17 cellular contexts compared by ENCODE assay signal in genomic region chr14:74703043-74703442, GRCh38. TPM values are rescaled to one million over a fixed set of nuclear protein-coding genes. Genes with fewer than 3 reads are reported as not detected.
A peak's percentile ranks its signal among the peaks of the same experiment; 100 is the strongest.
DNase-seq lines count a peak whose midpoint lies in the region; ATAC-seq and TF ChIP-seq lines count a peak whose summit lies in the region.
"Had no signal": no experiment of that assay in that cellular context is flagged by ENCODE, and none has a peak within 500 bp of the region (broad histone marks: within the 10 kb centered on the region; RNA-seq: fewer than 3 reads in every experiment).

No MANE protein-coding gene starts in this region.

- CTCF ChIA-PET in MCF 10A (lab: Yijun Ruan, JAX) = no interaction called here

- TF ChIP-seq CTCF in MCF 10A (IDR thresholded peaks at IDR 0.05; ENCODE audit: unreplicated experiment) = no peak
- TF ChIP-seq CTCF in breast epithelium (IDR thresholded peaks at IDR 0.05) = no peak
- no peak for TF ChIP-seq CTCF in chondrocyte (IDR thresholded peaks at IDR 0.05)
- no peak for TF ChIP-seq CTCF in thyroid gland (IDR thresholded peaks at IDR 0.05)
- no peak for TF ChIP-seq CTCF in GM13976 (IDR thresholded peaks at IDR 0.05; ENCODE audit: borderline replicate concordance, control extremely low read depth, extremely low read depth, insufficient read depth, missing control alignments)

- peaks cover 18% of the 10 kb centered on the region for H3K9me3 Mint-ChIP-seq in MCF 10A (ENCODE audit: unreplicated experiment)
- no peaks in the 10 kb centered on the region for H3K9me3 Mint-ChIP-seq in chondrocyte (ENCODE audit: low read depth)

- H3K27me3 ChIP-seq in breast epithelium (no peaks in the 10 kb centered on the region), thyroid gland (no peaks in the 10 kb centered on the region)
- H3K27me3 ChIP-seq: BE2C had no signal

- no peak for ATAC-seq in HG02840 (IDR thresholded peaks at IDR 0.05; ENCODE audit: low FRiP score, unreplicated experiment)

- 89 to 94% methylated on average over 3 of the region's 3 CpGs for WGBS in thyroid gland, 2 donors

- in situ Hi-C loops in GM13976 (cut with MboI; ENCODE audit: low sequenced_read_pairs, unreplicated experiment) = no loop called here

- H3K36me3 ChIP-seq in breast epithelium = no peaks in the 10 kb centered on the region
- no peaks in the 10 kb centered on the region for H3K36me3 ChIP-seq in thyroid gland
- H3K36me3 ChIP-seq: BE2C, HAP-1 had no signal

- no peak overlapping the region for H3K4me3 Mint-ChIP-seq in MCF 10A (ENCODE audit: unreplicated experiment)
- no peak overlapping the region for H3K4me3 Mint-ChIP-seq in chondrocyte (ENCODE audit: unreplicated experiment)
- H3K4me3 Mint-ChIP-seq: CD4-positive, alpha-beta T cell had no signal

- H3K9me3 ChIP-seq in breast epithelium (peaks cover 7 to 9% of the 10 kb centered on the region in 2 donors), thyroid gland (no peaks in the 10 kb centered on the region)
- H3K9me3 ChIP-seq: BE2C had no signal

- H3K4me3 ChIP-seq in breast epithelium (no peak overlapping the region), thyroid gland (replicated peaks in 1 of 3) (no peak overlapping the region)
- H3K4me3 ChIP-seq: GM23248, HAP-1 had no signal

- H3K27me3 Mint-ChIP-seq in MCF 10A (ENCODE audit: insufficient read depth, unreplicated experiment) = no peaks in the 10 kb centered on the region
- H3K27me3 Mint-ChIP-seq in chondrocyte (ENCODE audit: low read depth) = no peaks in the 10 kb centered on the region
- H3K27me3 Mint-ChIP-seq: CD4-positive, alpha-beta T cell had no signal

- H3K27ac ChIP-seq in breast epithelium = no peak overlapping the region
- H3K27ac ChIP-seq in thyroid gland = peak overlapping the region in 2 of 3 donors; percentile 66 to 81
- H3K27ac ChIP-seq: C4-2B, GM23248 had no signal

- DNase-seq in MCF 10A (ENCODE audit: unreplicated experiment) = no peak
- DNase-seq in breast epithelium (ENCODE audit: low spot score in 2 of 2) = no peak
- no peak for DNase-seq in chondrocyte (ENCODE audit: low spot score)
- peak; percentile 15 for DNase-seq in kidney tubule cell (ENCODE audit: low spot score)
- no peak for DNase-seq in thyroid gland
- no peak for DNase-seq in activated gamma-delta T cell (lab: John Stamatoyannopoulos, UW)
- no peak for DNase-seq in GM13976 (ENCODE audit: low spot score)
- DNase-seq: ACHN; BE2C; CD4-positive, alpha-beta T cell; DMS153; DMS79 treated with DMSO at 0.1 percent for 48 hours; GF-D8; GM23248 had no signal

- H3K36me3 Mint-ChIP-seq in MCF 10A (ENCODE audit: insufficient read depth, unreplicated experiment) = peaks cover 12% of the 10 kb centered on the region
- peaks cover 7% of the 10 kb centered on the region for H3K36me3 Mint-ChIP-seq in chondrocyte (ENCODE audit: low read depth)

- POLR2A ChIA-PET in MCF 10A (lab: Yijun Ruan, JAX) = no interaction called here

- intact Hi-C loops in MCF 10A (cut with micrococcal nuclease) = no loop called here
- intact Hi-C loops in breast epithelium (cut with DNase I; ENCODE audit: low total_unique reads) = no loop called here
- intact Hi-C loops in thyroid gland (cut with DNase I) = loop anchor here (10.0 kb wide), 1 partner anchor 88 kb away; the partner anchor contains the start of gene LTBP2

- H3K4me1 Mint-ChIP-seq in MCF 10A (ENCODE audit: insufficient read depth, unreplicated experiment) (peaks cover 16% of the 10 kb centered on the region), chondrocyte (ENCODE audit: low read depth) (peaks cover 38% of the 10 kb centered on the region)

- TF ChIP-seq POLR2A in breast epithelium (IDR thresholded peaks at IDR 0.05) (no peak), thyroid gland (IDR thresholded peaks at IDR 0.05) (no peak)

- H3K4me1 ChIP-seq in breast epithelium (no peaks in the 10 kb centered on the region), thyroid gland (peaks cover 44 to 53% of the 10 kb centered on the region in 2 donors)
- H3K4me1 ChIP-seq: BE2C, HAP-1 had no signal

- BruUV-seq in MCF 10A (replicated peaks; lab: Mats Ljungman, UMichigan) = no TSS peak

- H3K27ac Mint-ChIP-seq in MCF 10A (ENCODE audit: low read depth, unreplicated experiment) (peak overlapping the region; percentile 20), chondrocyte (ENCODE audit: unreplicated experiment) (peak overlapping the region; percentile 50)
- H3K27ac Mint-ChIP-seq: CD4-positive, alpha-beta T cell had no signal

RNA-seq across cellular contexts. Expression of gene AREL1, which starts 9.8 kb away (rescaled TPM):
- total RNA-seq in MCF 10A (2022) (27.7 and 29.8 TPM in 2 replicates), breast epithelium (10 to 100 TPM; 17.0 to 24.3 (median 24.0) TPM), chondrocyte (34.7 to 50.2 TPM (median 35.9 TPM) in 3 replicates), thyroid gland (10 to 100 TPM; 45.6 to 61.1 (median 50.4) TPM)

RNA-seq across cellular contexts. Expression of gene FCF1, which starts 9.9 kb away (rescaled TPM):
- total RNA-seq in MCF 10A (2022) (61.5 and 62.3 TPM in 2 replicates), breast epithelium (10 to 100 TPM; 29.4 to 34.6 (median 33.8) TPM), chondrocyte (51.7 to 67.7 TPM (median 52.9 TPM) in 3 replicates), thyroid gland (10 to 100 TPM; 35.4 to 51.2 (median 39.3) TPM)

Comparison
In these comparisons a context has a peak if more than half of its experiments do, and no peak if none do; other contexts are left out.
1. H3K27ac ChIP-seq: peak in thyroid gland (2 of 3); none in breast epithelium (0 of 2).